ENCODE assay signal across 8 cellular contexts in the genomic region with DNA sequence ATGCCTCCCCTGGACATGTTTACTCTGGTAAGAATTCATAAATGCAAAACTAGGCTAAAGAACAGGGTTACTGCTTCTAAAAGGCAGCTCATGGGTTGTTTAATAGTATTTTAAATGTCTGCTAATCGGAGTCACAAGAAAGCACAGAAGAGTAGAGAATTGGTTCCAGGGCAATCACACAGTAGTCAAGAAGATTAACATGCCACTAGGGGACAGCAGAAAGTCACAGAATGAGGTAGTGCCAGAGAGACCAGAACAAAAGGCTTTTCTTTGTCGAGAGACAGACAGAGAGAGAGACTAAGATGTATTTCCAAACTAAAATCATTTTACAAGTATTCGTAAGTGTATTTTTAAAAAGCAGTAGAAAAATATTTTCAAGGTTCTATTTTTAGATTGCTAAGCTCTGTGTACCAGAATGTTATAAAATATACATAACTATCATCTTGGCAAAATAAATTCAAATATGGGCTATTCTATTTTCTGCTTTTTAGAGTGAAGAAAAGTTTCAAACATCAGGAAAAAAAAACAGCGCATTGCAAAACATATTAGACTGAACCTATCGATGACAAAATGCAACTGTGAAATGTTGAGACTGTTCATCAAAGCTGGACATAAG.
A peak's percentile ranks its signal among the peaks of the same experiment; 100 is the strongest.
DNase-seq lines count a peak whose midpoint lies in the region; ATAC-seq, FAIRE-seq and TF ChIP-seq lines count a peak whose summit lies in the region.

No MANE protein-coding gene starts in this region.

- peaks cover 5 to 6% of the 10 kb centered on the region in 2 donors for H3K27me3 Mint-ChIP-seq in stimulated activated naive B cell treated with anti-CD40 and anti-IgM and Interleukin-4, amounts not matched to agents 10 μg/mL and 1 μg/mL and 100 μg/mL, for 72 hours

- in situ Hi-C loops in K562 (cut with MboI): loop anchor here (25.0 kb wide), 1 partner anchor 1386 kb away; no protein-coding TSS in a partner anchor

- H3K9ac ChIP-seq in K562 (ENCODE audit: insufficient read depth in 1 of 2, low read depth in 2 of 2, low read length in 2 of 2): no peak overlapping the region

- H3K4me1 Mint-ChIP-seq in stimulated activated naive B cell treated with anti-CD40 and anti-IgM and Interleukin-4, amounts not matched to agents 10 μg/mL and 1 μg/mL and 100 μg/mL, for 72 hours: no peaks in the 10 kb centered on the region

- no peaks in the 10 kb centered on the region for H3K9me3 Mint-ChIP-seq in stimulated activated naive B cell treated with anti-CD40 and anti-IgM and Interleukin-4, amounts not matched to agents 10 μg/mL and 1 μg/mL and 100 μg/mL, for 72 hours

- H3K9me3 ChIP-seq in K562 (replicated peaks; ENCODE audit: control insufficient read depth, insufficient read depth, low read depth, low read length) (no peaks in the 10 kb centered on the region), iPS DF 6.9 (ENCODE audit: control insufficient read depth, insufficient read depth, low read length) (no peaks in the 10 kb centered on the region)

- no peaks in the 10 kb centered on the region for H3K36me3 Mint-ChIP-seq in stimulated activated naive B cell treated with anti-CD40 and anti-IgM and Interleukin-4, amounts not matched to agents 10 μg/mL and 1 μg/mL and 100 μg/mL, for 72 hours

- no peak overlapping the region for H3K4me3 Mint-ChIP-seq in stimulated activated naive B cell treated with anti-CD40 and anti-IgM and Interleukin-4, amounts not matched to agents 10 μg/mL and 1 μg/mL and 100 μg/mL, for 72 hours

- no peaks in the 10 kb centered on the region for H3K27me3 ChIP-seq in K562 (ENCODE audit: control insufficient read depth in 2 of 2, insufficient read depth in 2 of 2, low read length in 2 of 2)
- no peaks in the 10 kb centered on the region for H3K27me3 ChIP-seq in iPS DF 6.9 (ENCODE audit: control insufficient read depth, insufficient read depth, low read length)

- POLR2A ChIA-PET in K562 (lab: Yijun Ruan, JAX): no interaction called here

- ATAC-seq in GM19395 (IDR thresholded peaks at IDR 0.05; ENCODE audit: unreplicated experiment) (peak; percentile 84), K562 (peak; percentile 95)
- peak; percentile 79 to 85 for ATAC-seq in stimulated activated naive B cell treated with anti-CD40 and anti-IgM and Interleukin-4, amounts not matched to agents 10 μg/mL and 1 μg/mL and 100 μg/mL, for 72 hours (replicated peaks)

- FAIRE-seq in K562 (lab: Jason Lieb, UNC): peak; percentile 77

- H3K4me2 ChIP-seq in K562 (ENCODE audit: insufficient read depth, low read length): no peak overlapping the region

- TF ChIP-seq EP300 in K562 (IDR thresholded peaks at IDR 0.05; ENCODE audit: low read length): no peak

- intact Hi-C loops in K562 (cut with micrococcal nuclease): loop anchor here (1.0 to 10.0 kb wide), 4 partner anchors 384 to 1384 kb away; no protein-coding TSS in a partner anchor

- peak; percentile 73 to 87 for TF ChIP-seq RAD21 in K562 (CRISPR knock-in tag; conservative IDR thresholded peaks at IDR 0.05 in 1 of 2, IDR thresholded peaks at IDR 0.05 in 1 of 2)

- no peaks in the 10 kb centered on the region for H3K9me1 ChIP-seq in K562 (ENCODE audit: control insufficient read depth, insufficient read depth, low read length)

- H3K36me3 ChIP-seq in K562 (ENCODE audit: control insufficient read depth, insufficient read depth, low read length): no peaks in the 10 kb centered on the region
- no peaks in the 10 kb centered on the region for H3K36me3 ChIP-seq in iPS DF 6.9 (ENCODE audit: control insufficient read depth, insufficient read depth, low read length)

- no TSS peak for BruUV-seq in K562 (replicated peaks; lab: Mats Ljungman, UMichigan)

- TF ChIP-seq POLR2A in K562 (conservative IDR thresholded peaks at IDR 0.05): no peak

- peak; percentile 60 to 84 (median 71) for TF ChIP-seq CTCF in K562 (IDR thresholded peaks at IDR 0.05 in 2 of 3, conservative IDR thresholded peaks at IDR 0.05 in 1 of 3; ENCODE audit: insufficient read depth in 2 of 3, low read depth in 1 of 3, low read length in 3 of 3)

- no peaks in the 10 kb centered on the region for H4K20me1 ChIP-seq in K562 (replicated peaks; ENCODE audit: control insufficient read depth, insufficient read depth, low read length)

- peak overlapping the region; percentile 49 for H2AFZ ChIP-seq in K562 (ENCODE audit: low read depth, low read length)

- H3K79me2 ChIP-seq in K562 (ENCODE audit: control insufficient read depth, insufficient read depth, low read length): no peaks in the 10 kb centered on the region

- H3K27ac ChIP-seq in K562 (ENCODE audit: extremely low read depth, low read depth, low read length): no peak overlapping the region
- no peak overlapping the region for H3K27ac ChIP-seq in iPS DF 6.9 (ENCODE audit: low read length)

- DNase-seq in D341Med (ENCODE audit: low spot score) (peak; percentile 51), HK-2 (ENCODE audit: unreplicated experiment) (peak; percentile 2), NCI-H774 (lab: John Stamatoyannopoulos, UW) (peak; percentile 77), K562 (ENCODE audit: extremely low read depth in 1 of 4, low spot score in 3 of 4) (peak in 3 of 4 experiments; percentile 11 to 72 (median 40)), iPS DF 6.9 (ENCODE audit: low read depth, low spot score) (peak; percentile 50), NCI-H226 (no peak)
- peak; percentile 3 for DNase-seq in stimulated activated naive B cell treated with anti-CD40 and anti-IgM and Interleukin-4, amounts not matched to agents 10 μg/mL and 1 μg/mL and 100 μg/mL, for 72 hours

- H3K27ac Mint-ChIP-seq in stimulated activated naive B cell treated with anti-CD40 and anti-IgM and Interleukin-4, amounts not matched to agents 10 μg/mL and 1 μg/mL and 100 μg/mL, for 72 hours: no peak overlapping the region

- H3K4me1 ChIP-seq in K562 (replicated peaks in 1 of 2; ENCODE audit: control insufficient read depth in 2 of 2, insufficient read depth in 2 of 2, low read length in 2 of 2) (no peaks in the 10 kb centered on the region), iPS DF 6.9 (ENCODE audit: control insufficient read depth, insufficient read depth, low read length) (no peaks in the 10 kb centered on the region)

- WGBS in K562 (ENCODE audit: insufficient coverage, low coverage, missing lambda C conversion rate): 6% methylated on average over 5 of the region's 5 CpGs
- no CpG with 5 or more reads among the region's 5 CpGs for WGBS in iPS DF 6.9 (ENCODE audit: insufficient coverage, insufficient read length)

- CTCF ChIA-PET in K562 (lab: Yijun Ruan, JAX; ENCODE audit: low intra/inter-chr PET ratio): no interaction called here

- H3K4me3 ChIP-seq in K562: no peak overlapping the region
- H3K4me3 ChIP-seq in iPS DF 6.9 (ENCODE audit: low read length): no peak overlapping the region

TF ChIP-seq in K562, 482 proteins besides CTCF, POLR2A, EP300 and RAD21:
- TF ChIP-seq, protein P1, sequence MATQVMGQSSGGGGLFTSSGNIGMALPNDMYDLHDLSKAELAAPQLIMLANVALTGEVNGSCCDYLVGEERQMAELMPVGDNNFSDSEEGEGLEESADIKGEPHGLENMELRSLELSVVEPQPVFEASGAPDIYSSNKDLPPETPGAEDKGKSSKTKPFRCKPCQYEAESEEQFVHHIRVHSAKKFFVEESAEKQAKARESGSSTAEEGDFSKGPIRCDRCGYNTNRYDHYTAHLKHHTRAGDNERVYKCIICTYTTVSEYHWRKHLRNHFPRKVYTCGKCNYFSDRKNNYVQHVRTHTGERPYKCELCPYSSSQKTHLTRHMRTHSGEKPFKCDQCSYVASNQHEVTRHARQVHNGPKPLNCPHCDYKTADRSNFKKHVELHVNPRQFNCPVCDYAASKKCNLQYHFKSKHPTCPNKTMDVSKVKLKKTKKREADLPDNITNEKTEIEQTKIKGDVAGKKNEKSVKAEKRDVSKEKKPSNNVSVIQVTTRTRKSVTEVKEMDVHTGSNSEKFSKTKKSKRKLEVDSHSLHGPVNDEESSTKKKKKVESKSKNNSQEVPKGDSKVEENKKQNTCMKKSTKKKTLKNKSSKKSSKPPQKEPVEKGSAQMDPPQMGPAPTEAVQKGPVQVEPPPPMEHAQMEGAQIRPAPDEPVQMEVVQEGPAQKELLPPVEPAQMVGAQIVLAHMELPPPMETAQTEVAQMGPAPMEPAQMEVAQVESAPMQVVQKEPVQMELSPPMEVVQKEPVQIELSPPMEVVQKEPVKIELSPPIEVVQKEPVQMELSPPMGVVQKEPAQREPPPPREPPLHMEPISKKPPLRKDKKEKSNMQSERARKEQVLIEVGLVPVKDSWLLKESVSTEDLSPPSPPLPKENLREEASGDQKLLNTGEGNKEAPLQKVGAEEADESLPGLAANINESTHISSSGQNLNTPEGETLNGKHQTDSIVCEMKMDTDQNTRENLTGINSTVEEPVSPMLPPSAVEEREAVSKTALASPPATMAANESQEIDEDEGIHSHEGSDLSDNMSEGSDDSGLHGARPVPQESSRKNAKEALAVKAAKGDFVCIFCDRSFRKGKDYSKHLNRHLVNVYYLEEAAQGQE (CRISPR knock-in tag; IDR thresholded peaks at IDR 0.05; ENCODE audit: low read depth): no peak
- no peak for TF ChIP-seq ZNF175 (CRISPR knock-in tag; IDR thresholded peaks at IDR 0.05; ENCODE audit: low read depth)
- TF ChIP-seq, protein P2, sequence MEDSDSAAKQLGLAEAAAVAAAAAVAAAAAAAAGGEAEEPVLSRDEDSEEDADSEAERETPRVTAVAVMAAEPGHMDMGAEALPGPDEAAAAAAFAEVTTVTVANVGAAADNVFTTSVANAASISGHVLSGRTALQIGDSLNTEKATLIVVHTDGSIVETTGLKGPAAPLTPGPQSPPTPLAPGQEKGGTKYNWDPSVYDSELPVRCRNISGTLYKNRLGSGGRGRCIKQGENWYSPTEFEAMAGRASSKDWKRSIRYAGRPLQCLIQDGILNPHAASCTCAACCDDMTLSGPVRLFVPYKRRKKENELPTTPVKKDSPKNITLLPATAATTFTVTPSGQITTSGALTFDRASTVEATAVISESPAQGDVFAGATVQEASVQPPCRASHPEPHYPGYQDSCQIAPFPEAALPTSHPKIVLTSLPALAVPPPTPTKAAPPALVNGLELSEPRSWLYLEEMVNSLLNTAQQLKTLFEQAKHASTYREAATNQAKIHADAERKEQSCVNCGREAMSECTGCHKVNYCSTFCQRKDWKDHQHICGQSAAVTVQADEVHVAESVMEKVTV (CRISPR knock-in tag; IDR thresholded peaks at IDR 0.05): peak; percentile 62; the same call in 1 of the 2 replicates
- no peak for TF ChIP-seq MBD2 (IDR thresholded peaks at IDR 0.05; ENCODE audit: borderline replicate concordance, low read depth)
- peak; percentile 69 for TF ChIP-seq SMC3 (conservative IDR thresholded peaks at IDR 0.05; ENCODE audit: insufficient read depth, low read depth, low read length)
- no peak for TF ChIP-seq ARID2 (IDR thresholded peaks at IDR 0.05)
